In genomic region chr2:44075536-44075935, GRCh38 we compare ENCODE assay signal across 12 cellular contexts.
DNase-seq lines count a peak whose midpoint lies in the region; ATAC-seq and TF ChIP-seq lines count a peak whose summit lies in the region.
"Had no signal": no experiment of that assay in that cellular context is flagged by ENCODE, and none has a peak within 500 bp of the region (broad histone marks: within the 10 kb centered on the region; RNA-seq: fewer than 3 reads in every experiment).

No MANE protein-coding gene starts in this region.

- WGBS in hepatocyte (ENCODE audit: low lambda C conversion rate, missing lambda C conversion rate) = 96% methylated on average over 6 of the region's 6 CpGs

- DNase-seq in NCI-H82 (lab: John Stamatoyannopoulos, UW) (peak; percentile 18), NCI-H82 treated with DMSO at 0.1 percent for 48 hours (lab: John Stamatoyannopoulos, UW; ENCODE audit: unreplicated experiment) (no peak), SJCRH30 (peak; percentile 43 to 68), left ventricle myocardium superior (no peak), thoracic aorta (ENCODE audit: low spot score) (no peak), HAP-1 (ENCODE audit: low spot score in 2 of 2) (no peak), DMS79 (lab: John Stamatoyannopoulos, UW) (no peak), hepatocyte (ENCODE audit: low spot score) (no peak)
- DNase-seq: activated CD8-positive, alpha-beta memory T cell treated with anti-CD3 and anti-CD28 coated beads, Interleukin-2, amount 50 U/mL, for 4 hours; colonic mucosa; spleen had no signal

- intact Hi-C loops in left ventricle myocardium superior (cut with micrococcal nuclease) = no loop called here

- H2AFZ ChIP-seq in hepatocyte = no peak overlapping the region

- TF ChIP-seq CTCF in thoracic aorta (IDR thresholded peaks at IDR 0.05) = no peak
- no peak for TF ChIP-seq CTCF in hepatocyte (IDR thresholded peaks at IDR 0.05; ENCODE audit: poor library complexity)

- no peaks in the 10 kb centered on the region for H3K9me2 ChIP-seq in hepatocyte (replicated peaks; ENCODE audit: insufficient read depth)

- H3K27me3 ChIP-seq in SJCRH30 (no peaks in the 10 kb centered on the region), thoracic aorta (replicated peaks; ENCODE audit: insufficient read depth) (no peaks in the 10 kb centered on the region), HAP-1 (ENCODE audit: low read depth) (no peaks in the 10 kb centered on the region), hepatocyte (no peaks in the 10 kb centered on the region)
- H3K27me3 ChIP-seq: colonic mucosa, spleen, suprapubic skin had no signal

- no peaks in the 10 kb centered on the region for H3K9me3 ChIP-seq in SJCRH30 (replicated peaks)
- no peaks in the 10 kb centered on the region for H3K9me3 ChIP-seq in thoracic aorta
- no peaks in the 10 kb centered on the region for H3K9me3 ChIP-seq in HAP-1
- no peaks in the 10 kb centered on the region for H3K9me3 ChIP-seq in hepatocyte (ENCODE audit: low read depth)
- H3K9me3 ChIP-seq: colonic mucosa, spleen, suprapubic skin had no signal

- H3K27ac ChIP-seq in SJCRH30 (no peak overlapping the region), thoracic aorta (peak overlapping the region in 1 of 2 donors; percentile 66), hepatocyte (no peak overlapping the region)
- H3K27ac ChIP-seq: colonic mucosa, spleen had no signal

- H3K36me3 ChIP-seq in SJCRH30 (no peaks in the 10 kb centered on the region), thoracic aorta (no peaks in the 10 kb centered on the region), HAP-1 (replicated peaks) (no peaks in the 10 kb centered on the region), hepatocyte (replicated peaks; ENCODE audit: insufficient read depth, low read depth) (no peaks in the 10 kb centered on the region)
- H3K36me3 ChIP-seq: colonic mucosa, spleen, suprapubic skin had no signal

- H3K4me3 ChIP-seq in SJCRH30 (no peak overlapping the region), thoracic aorta (no peak overlapping the region), HAP-1 (no peak overlapping the region), hepatocyte (no peak overlapping the region)
- H3K4me3 ChIP-seq: colonic mucosa, spleen, suprapubic skin had no signal

- H3K79me2 ChIP-seq in hepatocyte = no peaks in the 10 kb centered on the region

- in situ Hi-C loops in HAP-1 (cut with MboI; ENCODE audit: low sequenced_read_pairs) = no loop called here

- H4K20me1 ChIP-seq in hepatocyte (ENCODE audit: insufficient read depth, poor library complexity, severe bottlenecking) = no peaks in the 10 kb centered on the region

- peaks cover 6% of the 10 kb centered on the region for H3K4me1 ChIP-seq in SJCRH30
- peaks cover 6 to 9% of the 10 kb centered on the region in 2 donors for H3K4me1 ChIP-seq in thoracic aorta (ENCODE audit: control insufficient read depth in 1 of 2, low read depth in 2 of 2)
- peaks cover 7% of the 10 kb centered on the region for H3K4me1 ChIP-seq in HAP-1
- H3K4me1 ChIP-seq in hepatocyte (ENCODE audit: insufficient read depth) = no peaks in the 10 kb centered on the region
- H3K4me1 ChIP-seq: colonic mucosa, spleen had no signal

- ATAC-seq in left ventricle myocardium superior = peak; percentile 92
- ATAC-seq in thoracic aorta (ENCODE audit: insufficient number of reproducible peaks, low FRiP score, low read depth) = peak; percentile 82

- H3K4me2 ChIP-seq in hepatocyte = no peak overlapping the region

Comparison
In these comparisons a context has a peak if more than half of its experiments do, and no peak if none do; other contexts are left out.
1. DNase-seq: peak in NCI-H82 (single experiment) and SJCRH30 (2 of 2); none in NCI-H82 treated with DMSO at 0.1 percent for 48 hours (single experiment), left ventricle myocardium superior (single experiment), thoracic aorta (single experiment), HAP-1 (0 of 2), DMS79 (single experiment) and hepatocyte (single experiment).